Comparison of ENCODE assay signal across 8 cellular contexts in the genomic region with DNA sequence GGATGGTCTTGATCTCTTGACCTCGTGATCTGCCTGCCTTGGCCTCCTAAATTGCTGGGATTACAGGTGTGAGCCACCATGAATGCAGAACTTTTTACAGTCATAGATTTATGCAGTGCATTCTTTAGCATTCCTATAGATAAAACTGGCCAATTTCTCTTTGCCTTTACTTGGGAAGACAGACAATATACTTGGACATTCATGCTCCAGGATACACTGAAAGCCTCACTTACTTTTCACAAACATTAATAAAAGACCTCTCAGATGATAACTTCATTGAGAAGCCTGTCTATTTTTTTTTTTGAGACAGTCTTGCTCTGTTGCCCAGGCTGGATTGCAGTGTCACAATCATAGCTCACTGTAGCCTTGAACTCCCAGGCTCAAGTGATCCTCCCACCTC.
"Had no signal": no experiment of that assay in that cellular context is flagged by ENCODE, and none has a peak within 500 bp of the region (broad histone marks: within the 10 kb centered on the region; RNA-seq: fewer than 3 reads in every experiment).

No MANE protein-coding gene starts in this region.

- ATAC-seq: GM12878 had no signal

- FAIRE-seq: G401.6, GM12878, GM12891, GM12892, GM18507, GM19239 had no signal

- H3K4me3 ChIP-seq: GM12878 had no signal

- DNase-seq: GDM1, GF-D8 had no signal
